In the genomic region with DNA sequence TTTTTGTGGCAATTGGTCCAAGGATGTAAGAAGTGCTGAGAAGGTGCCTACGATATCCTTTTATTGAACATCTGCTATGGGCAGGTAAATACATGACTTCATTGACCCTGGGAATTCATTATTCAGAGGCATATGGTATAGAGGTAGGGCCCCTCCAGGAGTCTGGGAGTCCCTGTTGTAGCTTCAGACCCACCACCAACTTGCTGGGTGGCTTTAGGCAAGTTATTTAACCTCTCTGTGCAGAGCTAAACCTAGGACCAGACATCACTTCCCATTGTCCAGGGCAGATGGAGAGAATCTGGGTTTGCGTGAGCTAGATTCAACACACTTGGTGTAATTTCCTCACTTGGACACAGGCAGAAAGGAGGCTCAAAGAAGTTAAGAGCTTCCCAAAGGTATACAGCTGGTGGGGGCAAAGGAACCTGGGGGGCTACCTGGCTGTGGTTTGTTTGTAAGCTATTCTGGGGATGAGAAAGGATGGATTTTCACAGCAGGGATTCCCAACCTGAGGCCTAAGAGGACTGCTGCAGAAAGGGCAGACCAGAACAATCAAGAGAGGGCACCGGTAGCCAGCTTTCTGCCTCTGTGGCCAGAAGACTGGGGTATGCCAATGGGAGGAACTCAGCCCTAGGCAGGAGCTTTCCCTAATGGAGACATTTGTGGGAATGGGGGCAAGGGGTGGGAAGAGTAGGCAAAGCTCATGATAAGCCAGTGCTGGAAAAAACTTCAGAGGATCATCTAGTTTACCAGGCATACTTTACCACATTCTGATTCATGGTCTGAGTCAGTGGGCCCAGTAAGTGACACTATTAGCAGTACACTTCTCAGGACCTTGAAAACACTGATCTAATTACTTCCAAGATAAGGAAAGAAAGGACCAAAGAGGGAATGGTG, we compare ENCODE assay signal across 1 cellular context.
TF ChIP-seq lines count a peak whose summit lies in the region.

No MANE protein-coding gene starts in this region.

TF ChIP-seq in Ishikawa, 13 proteins besides CTCF, POLR2A, EP300 and RAD21 (continued from another document):
- TF ChIP-seq, protein P1, sequence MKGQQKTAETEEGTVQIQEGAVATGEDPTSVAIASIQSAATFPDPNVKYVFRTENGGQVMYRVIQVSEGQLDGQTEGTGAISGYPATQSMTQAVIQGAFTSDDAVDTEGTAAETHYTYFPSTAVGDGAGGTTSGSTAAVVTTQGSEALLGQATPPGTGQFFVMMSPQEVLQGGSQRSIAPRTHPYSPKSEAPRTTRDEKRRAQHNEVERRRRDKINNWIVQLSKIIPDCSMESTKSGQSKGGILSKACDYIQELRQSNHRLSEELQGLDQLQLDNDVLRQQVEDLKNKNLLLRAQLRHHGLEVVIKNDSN (IDR thresholded peaks at IDR 0.05), result no peak
